8 cellular contexts compared by ENCODE assay signal in genomic region chr11:13462311-13462927, GRCh38. TPM values are rescaled to one million over a fixed set of nuclear protein-coding genes. Genes with fewer than 3 reads are reported as not detected.
DNase-seq lines count a peak whose midpoint lies in the region; ATAC-seq and TF ChIP-seq lines count a peak whose summit lies in the region.

No MANE protein-coding gene starts in this region.

- peak; percentile 59 for DNase-seq in COR-L47 (lab: John Stamatoyannopoulos, UW)
- peak; percentile 72 for DNase-seq in PC-3
- DNase-seq in foreskin keratinocyte: peak; percentile 77 to 92

- H3K36me3 Mint-ChIP-seq in activated T-helper 17 cell treated with anti-CD3 and anti-CD28 coated beads, Interleukin-2, amount 50 U/mL, for 72 hours (ENCODE audit: low read depth): peaks cover 10% of the 10 kb centered on the region

- H2AFZ ChIP-seq in PC-3 (ENCODE audit: low read length): peak overlapping the region; percentile 99

- H3K4me2 ChIP-seq in PC-3 (ENCODE audit: low read length): peak overlapping the region; percentile 83

- CTCF ChIA-PET in PC-3 (lab: Charles Lee): interaction anchor here (0.6 kb wide), 2 partner anchors 183 to 212 kb away, joined by 3 read pairs; no protein-coding TSS in a partner anchor

- H3K9ac ChIP-seq in PC-3 (ENCODE audit: low read length): peak overlapping the region; percentile 96

- no peak; the same call in 1 of the 2 replicates for TF ChIP-seq CTCF in PC-3 (conservative IDR thresholded peaks at IDR 0.05; ENCODE audit: low read depth, low read length)
- TF ChIP-seq CTCF in foreskin keratinocyte (conservative IDR thresholded peaks at IDR 0.05): no peak
- no peak for TF ChIP-seq CTCF in neutrophil (IDR thresholded peaks at IDR 0.05)

- intact Hi-C loops in PC-3 (cut with micrococcal nuclease): loop anchor here (10.0 kb wide), 1 partner anchor 202 kb away; the partner anchor contains the start of gene FAR1

- peak overlapping the region; percentile 92 for H3K4me3 ChIP-seq in PC-3 (ENCODE audit: low read length)
- H3K4me3 ChIP-seq in neutrophil (ENCODE audit: low read depth in 1 of 2, low read length in 1 of 2): peak overlapping the region; percentile 80 to 94
- peak overlapping the region; percentile 74 for H3K4me3 ChIP-seq in thymus (ENCODE audit: low read length)

- peaks cover 56% of the 10 kb centered on the region for H3K79me2 ChIP-seq in PC-3 (ENCODE audit: low read length)

- H3K4me1 Mint-ChIP-seq in activated T-helper 17 cell treated with anti-CD3 and anti-CD28 coated beads, Interleukin-2, amount 50 U/mL, for 72 hours: peaks cover 23% of the 10 kb centered on the region

- no peaks in the 10 kb centered on the region for H3F3A ChIP-seq in PC-3 (ENCODE audit: low read length, unreplicated experiment)

- H3K9me3 ChIP-seq in PC-3 (ENCODE audit: low read length) (no peaks in the 10 kb centered on the region), neutrophil (no peaks in the 10 kb centered on the region), thymus (ENCODE audit: control insufficient read depth) (no peaks in the 10 kb centered on the region)

- H3K36me3 ChIP-seq in PC-3 (ENCODE audit: low read depth, low read length) (0 out of 2 replicates have a peak, but pooled peaks cover 4% of the 10 kb centered on the region), neutrophil (no peaks in the 10 kb centered on the region), thymus (ENCODE audit: control insufficient read depth, insufficient read depth) (no peaks in the 10 kb centered on the region)

- TSS peak; percentile 52 for BruUV-seq in PC-3 (replicated peaks; lab: Mats Ljungman, UMichigan)

- H3K9me3 Mint-ChIP-seq in activated T-helper 17 cell treated with anti-CD3 and anti-CD28 coated beads, Interleukin-2, amount 50 U/mL, for 72 hours: no peaks in the 10 kb centered on the region

- no peaks in the 10 kb centered on the region for H3K9me2 ChIP-seq in PC-3 (replicated peaks; ENCODE audit: low read length)

- H4K20me1 ChIP-seq in PC-3 (ENCODE audit: low read length): no peaks in the 10 kb centered on the region

- H3K4me1 ChIP-seq in PC-3 (ENCODE audit: insufficient read depth, low read length): peaks cover 16% of the 10 kb centered on the region
- peaks cover 26% of the 10 kb centered on the region for H3K4me1 ChIP-seq in foreskin keratinocyte
- H3K4me1 ChIP-seq in neutrophil (ENCODE audit: control insufficient read depth in 1 of 2, insufficient read depth in 1 of 2, low read depth in 1 of 2, low read length in 1 of 2): peaks cover 50 to 51% of the 10 kb centered on the region in 2 experiments
- peaks cover 7% of the 10 kb centered on the region for H3K4me1 ChIP-seq in thymus (ENCODE audit: control insufficient read depth, insufficient read depth, low read length)

- POLR2A ChIA-PET in PC-3 (lab: Charles Lee; ENCODE audit: unreplicated experiment): interaction anchor here (0.5 kb wide), 1 partner anchor 755 kb away, joined by 5 read pairs; no protein-coding TSS in a partner anchor

- peak overlapping the region; percentile 98 for H3K27ac Mint-ChIP-seq in activated T-helper 17 cell treated with anti-CD3 and anti-CD28 coated beads, Interleukin-2, amount 50 U/mL, for 72 hours

- ATAC-seq in GM19463 (IDR thresholded peaks at IDR 0.05; ENCODE audit: unreplicated experiment): peak; percentile 32
- peak; percentile 39 for ATAC-seq in HG03571 (IDR thresholded peaks at IDR 0.05; ENCODE audit: unreplicated experiment)
- peak; percentile 71 for ATAC-seq in PC-3
- ATAC-seq in activated T-helper 17 cell treated with anti-CD3 and anti-CD28 coated beads, Interleukin-2, amount 50 U/mL, for 72 hours (replicated peaks): peak; percentile 72
- ATAC-seq in foreskin keratinocyte: peak; percentile 78

- no peaks in the 10 kb centered on the region for H3K27me3 Mint-ChIP-seq in activated T-helper 17 cell treated with anti-CD3 and anti-CD28 coated beads, Interleukin-2, amount 50 U/mL, for 72 hours

- H3K27ac ChIP-seq in PC-3 (ENCODE audit: low read length) (peak overlapping the region; percentile 60), foreskin keratinocyte (peak overlapping the region; percentile 79), neutrophil (peak overlapping the region; percentile 92), thymus (ENCODE audit: low read depth) (peak overlapping the region; percentile 94)

- H3K27me3 ChIP-seq in PC-3 (ENCODE audit: low read length) (no peaks in the 10 kb centered on the region), foreskin keratinocyte (no peaks in the 10 kb centered on the region), neutrophil (peaks cover under 1% of the 10 kb centered on the region), thymus (ENCODE audit: control insufficient read depth, insufficient read depth) (no peaks in the 10 kb centered on the region)

- 3% methylated on average over 20 of the region's 20 CpGs for WGBS in thymus

- peak overlapping the region; percentile 96 for H3K4me3 Mint-ChIP-seq in activated T-helper 17 cell treated with anti-CD3 and anti-CD28 coated beads, Interleukin-2, amount 50 U/mL, for 72 hours

RNA-seq across cellular contexts. Expression of gene BTBD10, which starts 0.6 kb away (rescaled TPM):
- total RNA-seq in PC-3 (2014; rRNA removed): 30.2 and 32.5 TPM in 2 replicates
- total RNA-seq in activated T-helper 17 cell treated with anti-CD3 and anti-CD28 coated beads, Interleukin-2, amount 50 U/mL, for 72 hours: 10 to 100 TPM; 16.8 to 25.0 TPM
- 65.3 and 66.1 TPM in 2 replicates for total RNA-seq in foreskin keratinocyte
- 27.4 and 31.9 TPM in 2 replicates for polyA plus RNA-seq in foreskin keratinocyte
- polyA plus RNA-seq in thymus: 23.3 TPM

RNA-seq across cellular contexts. Expression of gene PTH, which starts 33.4 kb away (rescaled TPM):
- total RNA-seq in PC-3 (2014; rRNA removed) (not detected in 2 replicates), foreskin keratinocyte (not detected in 2 replicates)
- total RNA-seq in activated T-helper 17 cell treated with anti-CD3 and anti-CD28 coated beads, Interleukin-2, amount 50 U/mL, for 72 hours: not detected
- polyA plus RNA-seq in foreskin keratinocyte (not detected in 2 replicates), thymus (1.0 TPM)

Comparison
In these comparisons a context has a peak if more than half of its experiments do, and no peak if none do; other contexts are left out.
1. Peak in every context shown above with its lines: DNase-seq, ATAC-seq, H3K4me3 ChIP-seq and H3K27ac ChIP-seq.